In genomic region chr6:26125015-26125690, GRCh38 we compare ENCODE assay signal across 8 cellular contexts. TPM values are rescaled to one million over a fixed set of nuclear protein-coding genes. Genes with fewer than 3 reads are reported as not detected.
A peak's percentile ranks its signal among the peaks of the same experiment; 100 is the strongest.
DNase-seq lines count a peak whose midpoint lies in the region; ATAC-seq, FAIRE-seq and TF ChIP-seq lines count a peak whose summit lies in the region.

No MANE protein-coding gene starts in this region.

- peak overlapping the region; percentile 92 for H3K9ac ChIP-seq in HepG2 (ENCODE audit: insufficient read depth, low read depth, low read length)

- peaks cover 50% of the 10 kb centered on the region for H3K4me1 ChIP-seq in HepG2 (ENCODE audit: insufficient read depth, low read length)
- H3K4me1 ChIP-seq in thymus (ENCODE audit: control insufficient read depth, insufficient read depth, low read length): peaks cover 16% of the 10 kb centered on the region

- H3K4me2 ChIP-seq in HepG2 (ENCODE audit: low read depth, low read length): peak overlapping the region; percentile 82

- TF ChIP-seq POLR2A in HepG2 (IDR thresholded peaks at IDR 0.05; ENCODE audit: insufficient read depth in 1 of 2, low read depth in 2 of 2, low read length in 2 of 2): no peak

- no peak overlapping the region for H2AFZ ChIP-seq in HepG2 (ENCODE audit: low read length)

- intact Hi-C loops in HepG2 (cut with micrococcal nuclease; ENCODE audit: unreplicated experiment): no loop called here

- ATAC-seq in HepG2: no peak

- CTCF ChIA-PET in HepG2 (lab: Yijun Ruan, JAX; ENCODE audit: low intra/inter-chr PET ratio, low total read pairs): no interaction called here

- no peak for TF ChIP-seq EP300 in HepG2 (IDR thresholded peaks at IDR 0.05; ENCODE audit: low read depth in 2 of 2, low read length in 2 of 2)
- TF ChIP-seq EP300 in HepG2 (CRISPR knock-in tag; IDR thresholded peaks at IDR 0.05; ENCODE audit: borderline replicate concordance): no peak

- in situ Hi-C loops in HepG2 (cut with HindIII; ENCODE audit: extremely low pct_ligation_motif_present, low pct_unique_long_range_greater_than_20kb): no loop called here

- peaks cover 41% of the 10 kb centered on the region for H3K79me2 ChIP-seq in HepG2 (ENCODE audit: insufficient read depth, low read length)

- H3K27ac ChIP-seq in HepG2 (ENCODE audit: extremely low read length, insufficient read depth, low read length) (peak overlapping the region; percentile 93), thymus (ENCODE audit: low read depth) (peak overlapping the region; percentile 99)

- H3K9me3 ChIP-seq in HepG2 (ENCODE audit: low read length): no peaks in the 10 kb centered on the region
- no peaks in the 10 kb centered on the region for H3K9me3 ChIP-seq in thymus (ENCODE audit: control insufficient read depth)

- no peak for TF ChIP-seq CTCF in HepG2 (CRISPR knock-in tag; IDR thresholded peaks at IDR 0.05)

- 2% methylated on average over 14 of the region's 14 CpGs for WGBS in HepG2 (ENCODE audit: low lambda C conversion rate)
- under 1% methylated on average over 14 of the region's 14 CpGs for WGBS in thymus

- no TSS peak for BruUV-seq in HepG2 (replicated peaks; lab: Mats Ljungman, UMichigan)

- DNase-seq in SKM-1 treated with dmso at 0.1 percent for 144 hours (lab: John Stamatoyannopoulos, UW; ENCODE audit: unreplicated experiment): peak; percentile 59
- DNase-seq in SKM-1 (lab: John Stamatoyannopoulos, UW; ENCODE audit: unreplicated experiment): no peak
- DNase-seq in NCI-H82 treated with DMSO at 0.1 percent for 48 hours (lab: John Stamatoyannopoulos, UW; ENCODE audit: unreplicated experiment): peak; percentile 66
- DNase-seq in astrocyte of the hippocampus (ENCODE audit: low read depth, low spot score): peak; percentile 29
- no peak for DNase-seq in HepG2 (ENCODE audit: low spot score)
- no peak for DNase-seq in effector CD4-positive, alpha-beta T cell
- DNase-seq in NK-92 (lab: John Stamatoyannopoulos, UW; ENCODE audit: unreplicated experiment): no peak

- H4K20me1 ChIP-seq in HepG2 (ENCODE audit: insufficient read depth, low read length): peaks cover 20% of the 10 kb centered on the region

- H3K4me3 ChIP-seq in HepG2 (replicated peaks in 1 of 3; ENCODE audit: insufficient read depth in 1 of 3, low read depth in 2 of 3, low read length in 3 of 3) (peak overlapping the region; percentile 83 to 99 (median 85)), thymus (ENCODE audit: low read length) (peak overlapping the region; percentile 98)

- H3K36me3 ChIP-seq in HepG2 (replicated peaks in 1 of 2; ENCODE audit: control insufficient read depth in 1 of 2, insufficient read depth in 2 of 2, low read length in 2 of 2): peaks cover 1 to 8% of the 10 kb centered on the region in 2 experiments; a peak in 4 of 5 replicates
- H3K36me3 ChIP-seq in thymus (ENCODE audit: control insufficient read depth, insufficient read depth): peaks cover 14% of the 10 kb centered on the region

- POLR2A ChIA-PET in HepG2 (lab: Yijun Ruan, JAX): interaction anchor here (0.8 to 6.4 kb wide), 30 partner anchors 11 to 1713 kb away, joined by 3 to 621 read pairs (median 12); partner anchors contain the start of gene HFE

- TF ChIP-seq RAD21 in HepG2 (CRISPR knock-in tag; IDR thresholded peaks at IDR 0.05): no peak

- H3K27me3 ChIP-seq in HepG2 (ENCODE audit: control insufficient read depth in 1 of 2, insufficient read depth in 2 of 2, low read length in 2 of 2): no peaks in the 10 kb centered on the region; a peak in 2 of 5 replicates
- H3K27me3 ChIP-seq in thymus (ENCODE audit: control insufficient read depth, insufficient read depth): no peaks in the 10 kb centered on the region

- no peak for FAIRE-seq in HepG2 (lab: Jason Lieb, UNC)

TF ChIP-seq in HepG2, 621 proteins besides CTCF, POLR2A, EP300 and RAD21 (continues in another document):
- TF ChIP-seq KLF16 (CRISPR knock-in tag; IDR thresholded peaks at IDR 0.05) (peak in 1 of 2 experiments; percentile 1; a peak in 1 of 4 replicates), ZFP36L1 (CRISPR knock-in tag; IDR thresholded peaks at IDR 0.05) (no peak; the same call in 1 of the 2 replicates), TAF1 (CRISPR knock-in tag; IDR thresholded peaks at IDR 0.05) (no peak), NFIB (CRISPR knock-in tag; IDR thresholded peaks at IDR 0.05; ENCODE audit: borderline replicate concordance) (no peak), AHR (CRISPR knock-in tag; IDR thresholded peaks at IDR 0.05) (no peak), ARID2 (CRISPR knock-in tag; IDR thresholded peaks at IDR 0.05; ENCODE audit: borderline replicate concordance) (0 out of 2 replicates have a peak, but pooled peaks have one; percentile 10), POGK (CRISPR knock-in tag; conservative IDR thresholded peaks at IDR 0.05) (no peak), YY1 (IDR thresholded peaks at IDR 0.05; ENCODE audit: insufficient read depth, insufficient replicate concordance, low read depth, low read length) (peak; percentile 7), ZSCAN31 (CRISPR knock-in tag; IDR thresholded peaks at IDR 0.05; ENCODE audit: low read depth) (no peak), ZNF543 (CRISPR knock-in tag; IDR thresholded peaks at IDR 0.05) (0 out of 2 replicates have a peak, but pooled peaks have one; percentile 39), ZC3H4 (CRISPR knock-in tag; IDR thresholded peaks at IDR 0.05; ENCODE audit: borderline replicate concordance) (0 out of 2 replicates have a peak, but pooled peaks have one; percentile 42), ZNF317 (CRISPR knock-in tag; IDR thresholded peaks at IDR 0.05) (0 out of 2 replicates have a peak, but pooled peaks have one; percentile 18), IRF9 (CRISPR knock-in tag; IDR thresholded peaks at IDR 0.05; ENCODE audit: borderline replicate concordance) (no peak), SRF (IDR thresholded peaks at IDR 0.05; ENCODE audit: low read depth, low read length) (no peak), TCF7 (IDR thresholded peaks at IDR 0.05; ENCODE audit: low read depth) (no peak), ZNF17 (CRISPR knock-in tag; IDR thresholded peaks at IDR 0.05) (no peak), ZMAT3 (CRISPR knock-in tag; conservative IDR thresholded peaks at IDR 0.05) (0 out of 2 replicates have a peak, but pooled peaks have one; percentile 29), NR2F2 (IDR thresholded peaks at IDR 0.05; ENCODE audit: borderline replicate concordance, low read depth) (peak; percentile 11; the same call in 1 of the 2 replicates), ZNF180 (CRISPR knock-in tag; IDR thresholded peaks at IDR 0.05; ENCODE audit: borderline replicate concordance, low read depth) (no peak), ZNF580 (CRISPR knock-in tag; IDR thresholded peaks at IDR 0.05; ENCODE audit: borderline replicate concordance, low read depth) (0 out of 2 replicates have a peak, but pooled peaks have one; percentile 7), ZFP41 (CRISPR knock-in tag; IDR thresholded peaks at IDR 0.05; ENCODE audit: borderline replicate concordance) (no peak)

RNA-seq across cellular contexts. Expression of gene HFE, which starts 37.9 kb away (rescaled TPM):
- total RNA-seq in HepG2 (2016; rRNA removed; fragmentation: Illumina TruSeq; extraction: Trizol): 1.9 and 3.7 TPM in 2 replicates
- 0.18 and 0.51 TPM in 2 replicates for total RNA-seq in HepG2 (2016; cell fraction: cytosol; rRNA removed; fragmentation: Illumina TruSeq; extraction: Trizol; ENCODE audit: low read depth)
- total RNA-seq in HepG2 (2016; cell fraction: insoluble cytoplasmic fraction; rRNA removed; fragmentation: Illumina TruSeq; extraction: Trizol): 1.9 and 4.9 TPM in 2 replicates
- total RNA-seq in HepG2 (2016; cell fraction: membrane; rRNA removed; fragmentation: Illumina TruSeq; extraction: Trizol): 0.41 and 0.49 TPM in 2 replicates
- 3.5 and 4.2 TPM in 2 replicates for total RNA-seq in HepG2 (2016; cell fraction: nucleus; rRNA removed; fragmentation: Illumina TruSeq; extraction: Trizol)
- polyA plus RNA-seq in HepG2 (2011; rRNA removed): 5.7 and 6.3 TPM in 2 replicates
- polyA plus RNA-seq in HepG2 (2011; cell fraction: cytosol; rRNA removed): 5.3 and 5.8 TPM in 2 replicates
- polyA plus RNA-seq in HepG2 (2011; cell fraction: nucleus; rRNA removed): 3.7 and 5.3 TPM in 2 replicates
- 2.4 and 3.5 TPM in 2 replicates for polyA plus RNA-seq in HepG2 (2012)
- polyA plus RNA-seq in HepG2 (2016; cell fraction: cytosol; fragmentation: Illumina TruSeq; extraction: Trizol; ENCODE audit: low read depth): 0.24 and 0.26 TPM in 2 replicates
- polyA plus RNA-seq in HepG2 (2016; cell fraction: insoluble cytoplasmic fraction; fragmentation: Illumina TruSeq; extraction: Trizol; ENCODE audit: low read depth): 1.4 and 2.1 TPM in 2 replicates
- 0.29 and 0.86 TPM in 2 replicates for polyA plus RNA-seq in HepG2 (2016; cell fraction: membrane; fragmentation: Illumina TruSeq; extraction: Trizol; ENCODE audit: low read depth)
- polyA plus RNA-seq in HepG2 (2016; cell fraction: nucleus; fragmentation: Illumina TruSeq; extraction: Trizol; ENCODE audit: insufficient read depth, low read depth): 7.7 and 8.2 TPM in 2 replicates
- polyA minus RNA-seq in HepG2 (2011; rRNA and poly(A)+ RNA removed; ENCODE audit: low replicate concordance): 13.4 and 32.5 TPM in 2 replicates
- polyA minus RNA-seq in HepG2 (2011; cell fraction: cytosol; rRNA and poly(A)+ RNA removed): 2.2 and 5.5 TPM in 2 replicates
- 3.3 and 4.0 TPM in 2 replicates for polyA minus RNA-seq in HepG2 (2011; cell fraction: nucleus; rRNA and poly(A)+ RNA removed)
- polyA plus RNA-seq in thymus: 3.8 TPM

Comparison
In these comparisons a context has a peak if more than half of its experiments do, and no peak if none do; other contexts are left out.
1. DNase-seq: peak in SKM-1 treated with dmso at 0.1 percent for 144 hours (single experiment), NCI-H82 treated with DMSO at 0.1 percent for 48 hours (single experiment) and astrocyte of the hippocampus (single experiment); none in SKM-1 (single experiment), HepG2 (single experiment), effector CD4-positive, alpha-beta T cell (single experiment) and NK-92 (single experiment).